18 cellular contexts compared by ENCODE assay signal in the genomic region with DNA sequence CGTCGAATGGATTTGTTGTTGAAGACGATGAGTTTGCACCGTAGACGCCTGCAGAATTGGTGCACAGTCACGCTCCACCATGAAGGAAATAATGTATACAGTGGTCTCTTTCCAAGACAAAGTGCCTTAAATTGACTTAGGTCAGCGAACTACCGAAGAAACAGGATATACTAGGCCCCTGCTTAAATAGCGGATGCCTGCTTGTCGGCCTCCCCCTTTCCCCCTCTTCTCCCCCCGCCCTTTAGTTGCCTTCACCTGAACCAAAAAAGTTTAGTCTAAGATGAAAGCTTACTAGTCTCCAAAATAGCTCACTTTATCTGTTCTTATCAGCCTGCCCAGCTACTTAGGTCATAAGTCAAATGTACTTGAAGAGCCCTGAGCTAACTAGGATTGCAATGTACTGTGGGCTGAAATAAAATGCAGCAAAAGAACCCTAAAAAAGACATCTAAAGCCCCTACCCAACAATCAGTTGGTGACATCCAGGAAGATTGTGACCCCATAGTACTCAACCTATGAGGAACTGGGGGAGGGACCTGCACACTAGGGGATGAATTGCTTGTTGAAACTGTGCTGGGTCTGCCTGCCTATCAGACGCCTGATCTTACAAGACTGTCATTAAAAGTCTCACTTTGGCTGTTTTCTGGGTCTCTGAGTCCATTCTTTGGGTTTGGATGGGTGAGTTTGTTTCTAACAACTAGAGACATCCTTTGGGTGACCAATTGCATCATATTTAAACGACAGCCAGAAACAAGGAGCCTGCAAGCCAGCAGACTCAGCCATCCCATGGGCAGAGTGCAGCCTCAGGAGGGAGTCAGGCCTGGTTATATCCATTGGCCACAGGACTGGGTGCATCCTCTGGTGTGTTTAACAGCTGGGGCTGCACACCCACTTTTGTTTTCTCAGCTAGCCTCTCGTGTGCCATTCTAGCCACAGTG. TPM values are rescaled to one million over a fixed set of nuclear protein-coding genes. Genes with fewer than 3 reads are reported as not detected.
"Had no signal": no experiment of that assay in that cellular context is flagged by ENCODE, and none has a peak within 500 bp of the region (broad histone marks: within the 10 kb centered on the region; RNA-seq: fewer than 3 reads in every experiment).

No MANE protein-coding gene starts in this region.

- H3K9ac ChIP-seq: parathyroid adenoma had no signal

- H3K4me1 ChIP-seq: left ventricle myocardium inferior, parathyroid adenoma, sigmoid colon, testis had no signal

- H3K36me3 Mint-ChIP-seq: memory B cell had no signal

- H3K4me3 ChIP-seq: hepatocyte, left ventricle myocardium inferior, mucosa of descending colon, sigmoid colon, stomach, testis had no signal

- H3K79me2 ChIP-seq: hepatocyte, parathyroid adenoma had no signal

- H3K9me3 ChIP-seq: left ventricle myocardium inferior, mucosa of descending colon, sigmoid colon, stomach, testis had no signal

- FAIRE-seq: colon, endometrium, kidney had no signal

- H3K27ac Mint-ChIP-seq: memory B cell had no signal

- DNase-seq: activated effector memory CD4-positive, alpha-beta T cell treated with Interleukin-2 at 50 U/mL for 16 hours; activated naive CD4-positive, alpha-beta T cell treated with anti-CD3 and anti-CD28 coated beads, Interleukin-2, amount 50 U/mL, for 16 hours; activated T-cell treated with anti-CD3 and anti-CD28 coated beads, Interleukin-2, amount 50 U/mL, for 1 hour; kidney; left ventricle myocardium inferior; mucosa of descending colon; naive thymus-derived CD4-positive, alpha-beta T cell; sigmoid colon; stimulated activated CD4-positive, alpha-beta T cell treated with anti-CD3 and anti-CD28 coated beads, Interleukin-1b, Interleukin-23, amount 100 ng/mL, for 48 hours; stomach; testis had no signal

- H3K4me2 ChIP-seq: hepatocyte had no signal

- H3K36me3 ChIP-seq: left ventricle myocardium inferior, sigmoid colon, stomach had no signal

- H2AFZ ChIP-seq: hepatocyte, parathyroid adenoma had no signal

- H3K27ac ChIP-seq: hepatocyte, left ventricle myocardium inferior, parathyroid adenoma, sigmoid colon, stomach, testis had no signal

- H3K4me3 Mint-ChIP-seq: memory B cell had no signal

- H3K27me3 ChIP-seq: sigmoid colon, testis had no signal

- ATAC-seq: naive thymus-derived CD4-positive, alpha-beta T cell had no signal

- H3K9me3 Mint-ChIP-seq: memory B cell; naive thymus-derived CD4-positive, alpha-beta T cell had no signal

RNA-seq across cellular contexts. Expression of gene ACOXL, which starts 14.5 kb away (rescaled TPM):
- total RNA-seq: cardiac septum, left ventricle myocardium inferior, sigmoid colon had no signal
- polyA plus RNA-seq: esophagus; naive thymus-derived CD4-positive, alpha-beta T cell had no signal
